14 cellular contexts compared by ENCODE assay signal in genomic region chr13:73248711-73249580, GRCh38.
DNase-seq lines count a peak whose midpoint lies in the region; ATAC-seq, FAIRE-seq and TF ChIP-seq lines count a peak whose summit lies in the region.
"Had no signal": no experiment of that assay in that cellular context is flagged by ENCODE, and none has a peak within 500 bp of the region (broad histone marks: within the 10 kb centered on the region; RNA-seq: fewer than 3 reads in every experiment).

No MANE protein-coding gene starts in this region.

- TF ChIP-seq POLR2A in GM12891 (IDR thresholded peaks at IDR 0.05; ENCODE audit: low read depth, low read length), result no peak

- no peak; the same call in 1 of the 2 replicates for TF ChIP-seq CTCF in AG10803 (conservative IDR thresholded peaks at IDR 0.05; ENCODE audit: low read length)
- TF ChIP-seq CTCF in epithelial cell of esophagus (IDR thresholded peaks at IDR 0.05; ENCODE audit: insufficient read depth, low read depth, low read length, missing control alignments), result no peak
- no peak for TF ChIP-seq CTCF in natural killer cell (IDR thresholded peaks at IDR 0.05)

- no peaks in the 10 kb centered on the region for H3K36me3 Mint-ChIP-seq in natural killer cell

- H3K9me3 Mint-ChIP-seq in natural killer cell, result no peaks in the 10 kb centered on the region

- ATAC-seq in natural killer cell, result no peak

- H3K4me1 Mint-ChIP-seq in natural killer cell, result no peaks in the 10 kb centered on the region

- peaks cover 3 to 24% of the 10 kb centered on the region in 2 donors for H3K27me3 Mint-ChIP-seq in natural killer cell (ENCODE audit: low read depth in 2 of 2)

- FAIRE-seq in GM12891 (lab: Jason Lieb, UNC), result no peak

- intact Hi-C loops in natural killer cell (cut with micrococcal nuclease), result no loop called here

- H3K27ac Mint-ChIP-seq in natural killer cell, result no peak overlapping the region

- DNase-seq in AG10803 (ENCODE audit: low read depth), result peak; percentile 20
- peak; percentile 45 for DNase-seq in M059J (ENCODE audit: low read depth)
- peak; percentile 95 for DNase-seq in epithelial cell of esophagus (ENCODE audit: low read depth)
- DNase-seq in mucosa of gallbladder (ENCODE audit: low spot score), result peak; percentile 79
- DNase-seq in SK-N-DZ (ENCODE audit: low spot score), result no peak
- no peak for DNase-seq in NCI-H446 (lab: John Stamatoyannopoulos, UW)
- no peak for DNase-seq in GM12891 (ENCODE audit: insufficient read length, low spot score)
- DNase-seq in natural killer cell, result no peak
- DNase-seq: brain microvascular endothelial cell, foreskin melanocyte, H7, midbrain, NCI-H1092 treated with DMSO at 0.1 percent for 48 hours had no signal

- no peak overlapping the region for H3K4me3 Mint-ChIP-seq in natural killer cell

- H3K4me3 ChIP-seq in AG10803 (ENCODE audit: low read length) (no peak overlapping the region), epithelial cell of esophagus (ENCODE audit: low read length) (no peak overlapping the region)
- H3K4me3 ChIP-seq: BLaER1 had no signal

TF ChIP-seq in GM12891, 5 proteins besides CTCF, POLR2A, EP300 and RAD21:
- TF ChIP-seq TAF1 (IDR thresholded peaks at IDR 0.05; ENCODE audit: low read depth, low read length) (no peak), POLR2AphosphoS5 (IDR thresholded peaks at IDR 0.05; ENCODE audit: low read depth, low read length) (no peak), PAX5 (IDR thresholded peaks at IDR 0.05; ENCODE audit: insufficient read depth, low read length, severe bottlenecking) (no peak), POU2F2 (IDR thresholded peaks at IDR 0.05; ENCODE audit: low read depth, low read length) (no peak), SPI1 (IDR thresholded peaks at IDR 0.05; ENCODE audit: low read depth, low read length) (no peak)

Comparison
In these comparisons a context has a peak if more than half of its experiments do, and no peak if none do; other contexts are left out.
1. DNase-seq: peak in AG10803 (single experiment), M059J (single experiment), epithelial cell of esophagus (single experiment) and mucosa of gallbladder (single experiment); none in SK-N-DZ (single experiment), NCI-H446 (0 of 2), GM12891 (single experiment) and natural killer cell (single experiment).